In genomic region chr2:42542871-42543270, GRCh38 we compare ENCODE assay signal across 1 cellular context.
TF ChIP-seq lines count a peak whose summit lies in the region.

No MANE protein-coding gene starts in this region.

TF ChIP-seq in GM23338, 12 proteins besides CTCF, POLR2A, EP300 and RAD21:
- no peak for TF ChIP-seq REST (IDR thresholded peaks at IDR 0.05; ENCODE audit: unreplicated experiment)
- TF ChIP-seq CREB1 (CRISPR knock-in tag; IDR thresholded peaks at IDR 0.05; ENCODE audit: low read depth) = no peak
- TF ChIP-seq, protein P1, sequence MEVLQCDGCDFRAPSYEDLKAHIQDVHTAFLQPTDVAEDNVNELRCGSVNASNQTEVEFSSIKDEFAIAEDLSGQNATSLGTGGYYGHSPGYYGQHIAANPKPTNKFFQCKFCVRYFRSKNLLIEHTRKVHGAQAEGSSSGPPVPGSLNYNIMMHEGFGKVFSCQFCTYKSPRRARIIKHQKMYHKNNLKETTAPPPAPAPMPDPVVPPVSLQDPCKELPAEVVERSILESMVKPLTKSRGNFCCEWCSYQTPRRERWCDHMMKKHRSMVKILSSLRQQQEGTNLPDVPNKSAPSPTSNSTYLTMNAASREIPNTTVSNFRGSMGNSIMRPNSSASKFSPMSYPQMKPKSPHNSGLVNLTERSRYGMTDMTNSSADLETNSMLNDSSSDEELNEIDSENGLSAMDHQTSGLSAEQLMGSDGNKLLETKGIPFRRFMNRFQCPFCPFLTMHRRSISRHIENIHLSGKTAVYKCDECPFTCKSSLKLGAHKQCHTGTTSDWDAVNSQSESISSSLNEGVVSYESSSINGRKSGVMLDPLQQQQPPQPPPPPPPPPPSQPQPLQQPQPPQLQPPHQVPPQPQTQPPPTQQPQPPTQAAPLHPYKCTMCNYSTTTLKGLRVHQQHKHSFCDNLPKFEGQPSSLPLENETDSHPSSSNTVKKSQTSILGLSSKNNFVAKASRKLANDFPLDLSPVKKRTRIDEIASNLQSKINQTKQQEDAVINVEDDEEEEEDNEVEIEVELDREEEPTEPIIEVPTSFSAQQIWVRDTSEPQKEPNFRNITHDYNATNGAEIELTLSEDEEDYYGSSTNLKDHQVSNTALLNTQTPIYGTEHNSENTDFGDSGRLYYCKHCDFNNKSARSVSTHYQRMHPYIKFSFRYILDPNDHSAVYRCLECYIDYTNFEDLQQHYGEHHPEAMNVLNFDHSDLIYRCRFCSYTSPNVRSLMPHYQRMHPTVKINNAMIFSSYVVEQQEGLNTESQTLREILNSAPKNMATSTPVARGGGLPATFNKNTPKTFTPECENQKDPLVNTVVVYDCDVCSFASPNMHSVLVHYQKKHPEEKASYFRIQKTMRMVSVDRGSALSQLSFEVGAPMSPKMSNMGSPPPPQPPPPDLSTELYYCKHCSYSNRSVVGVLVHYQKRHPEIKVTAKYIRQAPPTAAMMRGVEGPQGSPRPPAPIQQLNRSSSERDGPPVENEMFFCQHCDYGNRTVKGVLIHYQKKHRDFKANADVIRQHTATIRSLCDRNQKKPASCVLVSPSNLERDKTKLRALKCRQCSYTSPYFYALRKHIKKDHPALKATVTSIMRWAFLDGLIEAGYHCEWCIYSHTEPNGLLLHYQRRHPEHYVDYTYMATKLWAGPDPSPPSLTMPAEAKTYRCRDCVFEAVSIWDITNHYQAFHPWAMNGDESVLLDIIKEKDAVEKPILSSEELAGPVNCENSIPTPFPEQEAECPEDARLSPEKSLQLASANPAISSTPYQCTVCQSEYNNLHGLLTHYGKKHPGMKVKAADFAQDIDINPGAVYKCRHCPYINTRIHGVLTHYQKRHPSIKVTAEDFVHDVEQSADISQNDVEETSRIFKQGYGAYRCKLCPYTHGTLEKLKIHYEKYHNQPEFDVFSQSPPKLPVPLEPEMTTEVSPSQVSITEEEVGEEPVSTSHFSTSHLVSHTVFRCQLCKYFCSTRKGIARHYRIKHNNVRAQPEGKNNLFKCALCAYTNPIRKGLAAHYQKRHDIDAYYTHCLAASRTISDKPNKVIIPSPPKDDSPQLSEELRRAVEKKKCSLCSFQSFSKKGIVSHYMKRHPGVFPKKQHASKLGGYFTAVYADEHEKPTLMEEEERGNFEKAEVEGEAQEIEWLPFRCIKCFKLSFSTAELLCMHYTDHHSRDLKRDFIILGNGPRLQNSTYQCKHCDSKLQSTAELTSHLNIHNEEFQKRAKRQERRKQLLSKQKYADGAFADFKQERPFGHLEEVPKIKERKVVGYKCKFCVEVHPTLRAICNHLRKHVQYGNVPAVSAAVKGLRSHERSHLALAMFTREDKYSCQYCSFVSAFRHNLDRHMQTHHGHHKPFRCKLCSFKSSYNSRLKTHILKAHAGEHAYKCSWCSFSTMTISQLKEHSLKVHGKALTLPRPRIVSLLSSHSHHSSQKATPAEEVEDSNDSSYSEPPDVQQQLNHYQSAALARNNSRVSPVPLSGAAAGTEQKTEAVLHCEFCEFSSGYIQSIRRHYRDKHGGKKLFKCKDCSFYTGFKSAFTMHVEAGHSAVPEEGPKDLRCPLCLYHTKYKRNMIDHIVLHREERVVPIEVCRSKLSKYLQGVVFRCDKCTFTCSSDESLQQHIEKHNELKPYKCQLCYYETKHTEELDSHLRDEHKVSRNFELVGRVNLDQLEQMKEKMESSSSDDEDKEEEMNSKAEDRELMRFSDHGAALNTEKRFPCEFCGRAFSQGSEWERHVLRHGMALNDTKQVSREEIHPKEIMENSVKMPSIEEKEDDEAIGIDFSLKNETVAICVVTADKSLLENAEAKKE (CRISPR knock-in tag; IDR thresholded peaks at IDR 0.05) = no peak
- TF ChIP-seq ZNF331 (CRISPR knock-in tag; IDR thresholded peaks at IDR 0.05; ENCODE audit: low read depth) = no peak
- TF ChIP-seq, protein P2, sequence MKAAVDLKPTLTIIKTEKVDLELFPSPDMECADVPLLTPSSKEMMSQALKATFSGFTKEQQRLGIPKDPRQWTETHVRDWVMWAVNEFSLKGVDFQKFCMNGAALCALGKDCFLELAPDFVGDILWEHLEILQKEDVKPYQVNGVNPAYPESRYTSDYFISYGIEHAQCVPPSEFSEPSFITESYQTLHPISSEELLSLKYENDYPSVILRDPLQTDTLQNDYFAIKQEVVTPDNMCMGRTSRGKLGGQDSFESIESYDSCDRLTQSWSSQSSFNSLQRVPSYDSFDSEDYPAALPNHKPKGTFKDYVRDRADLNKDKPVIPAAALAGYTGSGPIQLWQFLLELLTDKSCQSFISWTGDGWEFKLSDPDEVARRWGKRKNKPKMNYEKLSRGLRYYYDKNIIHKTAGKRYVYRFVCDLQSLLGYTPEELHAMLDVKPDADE (IDR thresholded peaks at IDR 0.05) = no peak
- TF ChIP-seq STAT1 (IDR thresholded peaks at IDR 0.05; ENCODE audit: unreplicated experiment) = no peak
- TF ChIP-seq EZH2 (IDR thresholded peaks at IDR 0.05; ENCODE audit: low read depth, unreplicated experiment) = no peak
- TF ChIP-seq ZNF114 (CRISPR knock-in tag; IDR thresholded peaks at IDR 0.05) = no peak
- no peak for TF ChIP-seq JUNB (IDR thresholded peaks at IDR 0.05; ENCODE audit: unreplicated experiment)
- no peak for TF ChIP-seq POLR2AphosphoS5 (IDR thresholded peaks at IDR 0.05; ENCODE audit: low read depth)
- TF ChIP-seq NANOG (IDR thresholded peaks at IDR 0.05; ENCODE audit: borderline replicate concordance) = no peak
- no peak for TF ChIP-seq EZH2phosphoT487 (IDR thresholded peaks at IDR 0.05; ENCODE audit: unreplicated experiment)
TF ChIP-seq in GM23338: peak in this region for 0.
